37 cellular contexts compared by ENCODE assay signal in genomic region chr6:82000551-82000950, GRCh38.
"Had no signal": no experiment of that assay in that cellular context is flagged by ENCODE, and none has a peak within 500 bp of the region (broad histone marks: within the 10 kb centered on the region; RNA-seq: fewer than 3 reads in every experiment).

No MANE protein-coding gene starts in this region.

- H3K9me3 ChIP-seq: Peyer's patch had no signal

- H3K4me1 ChIP-seq: Peyer's patch had no signal

- H3K27ac ChIP-seq: Peyer's patch, VCaP had no signal

- H3K27me3 ChIP-seq: Peyer's patch had no signal

- H3K4me3 ChIP-seq: Peyer's patch had no signal

- DNase-seq: activated B cell treated with CpG ODN at 0.5 μM for 24 hours; activated CD4-positive, alpha-beta memory T cell treated with anti-CD3 and anti-CD28 coated beads for 36 hours; activated CD4-positive, alpha-beta T cell treated with anti-CD3 and anti-CD28 coated beads for 4 hours; activated CD4-positive, alpha-beta T cell treated with anti-CD3 and anti-CD28 coated beads, Interleukin-2, amount 50 U/mL, for 1 hour; activated CD4-positive, CD25-positive, alpha-beta regulatory T cell treated with anti-CD3 and anti-CD28 coated beads, Interleukin-2, amount 50 U/mL, for 72 hours; activated CD8-positive, alpha-beta memory T cell treated with anti-CD3 and anti-CD28 coated beads for 24 hours; activated CD8-positive, alpha-beta memory T cell treated with anti-CD3 and anti-CD28 coated beads, Interleukin-2, amount 10 ng/mL, durations not matched to agents 7 days and 5 days; activated CD8-positive, alpha-beta memory T cell treated with anti-CD3 and anti-CD28 coated beads, Interleukin-2, amount 50 U/mL, for 48 hours; activated effector memory CD4-positive, alpha-beta T cell treated with Interleukin-2 at 50 U/mL for 16 hours; activated naive CD4-positive, alpha-beta T cell treated with anti-CD3 and anti-CD28 coated beads, Interleukin-2, amount 10 ng/mL, durations not matched to agents 7 days and 5 days; activated naive CD8-positive, alpha-beta T cell treated with anti-CD3 and anti-CD28 coated beads, Interleukin-2, amount 50 U/mL, for 24 hours; activated T-cell treated with anti-CD3 and anti-CD28 coated beads, Interleukin-2, amount 50 U/mL, for 48 hours; anterior cingulate cortex; central memory CD4-positive, alpha-beta T cell; Kasumi-1; NCI-H1092 treated with DMSO at 0.1 percent for 48 hours; NCI-H1417; NCI-H146; NCI-H187; NCI-H2029 treated with DMSO at 0.1 percent for 48 hours; NCI-H2107; NCI-H2171; NCI-H510A; NCI-H526; NCI-H748 treated with DMSO at 0.1 percent for 48 hours; NK-92 treated with Interleukin-12 subunit alpha and Interleukin-12 subunit beta, amount 100 ng/mL, for 24 hours; PC-3; Peyer's patch; RPMI8226; SIG-M5; SW 1271; T-helper 1 cell; T-helper 2 cell; T-helper 9 cell had no signal

- ATAC-seq: activated CD8-positive, alpha-beta memory T cell treated with anti-CD3 and anti-CD28 coated beads, Interleukin-2, amount 10 ng/mL, durations not matched to agents 7 days and 5 days; activated naive CD8-positive, alpha-beta T cell treated with anti-CD3 and anti-CD28 coated beads, Interleukin-2, amount 50 U/mL, for 24 hours; PC-3; Right ventricle myocardium inferior; SK-N-SH treated with all-trans-retinoic acid at 6 μM for 48 hours had no signal

- H3K36me3 ChIP-seq: Peyer's patch had no signal
